1 cellular context compared by ENCODE assay signal in the genomic region with DNA sequence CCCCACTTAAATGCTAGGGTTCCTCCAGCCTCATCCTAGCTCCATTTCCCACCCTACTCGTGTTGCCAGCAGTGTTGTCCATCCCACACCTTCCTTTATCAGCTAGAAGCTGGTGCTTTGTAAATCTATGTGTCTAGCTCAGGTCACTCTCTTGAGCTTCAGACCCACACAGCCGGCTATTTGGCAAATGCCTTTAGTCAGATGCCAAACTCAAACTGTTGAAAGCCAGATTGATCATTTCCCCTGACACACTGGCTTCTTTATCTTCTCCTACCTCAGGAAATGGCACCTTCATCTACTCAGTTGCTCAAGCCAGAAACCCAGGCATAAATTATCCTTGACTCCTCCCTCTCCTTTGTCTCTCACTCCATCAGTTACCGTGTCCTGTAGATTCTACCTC.
TF ChIP-seq lines count a peak whose summit lies in the region.

No MANE protein-coding gene starts in this region.

TF ChIP-seq in GM23338, 12 proteins besides CTCF, POLR2A, EP300 and RAD21:
- TF ChIP-seq, protein P1, sequence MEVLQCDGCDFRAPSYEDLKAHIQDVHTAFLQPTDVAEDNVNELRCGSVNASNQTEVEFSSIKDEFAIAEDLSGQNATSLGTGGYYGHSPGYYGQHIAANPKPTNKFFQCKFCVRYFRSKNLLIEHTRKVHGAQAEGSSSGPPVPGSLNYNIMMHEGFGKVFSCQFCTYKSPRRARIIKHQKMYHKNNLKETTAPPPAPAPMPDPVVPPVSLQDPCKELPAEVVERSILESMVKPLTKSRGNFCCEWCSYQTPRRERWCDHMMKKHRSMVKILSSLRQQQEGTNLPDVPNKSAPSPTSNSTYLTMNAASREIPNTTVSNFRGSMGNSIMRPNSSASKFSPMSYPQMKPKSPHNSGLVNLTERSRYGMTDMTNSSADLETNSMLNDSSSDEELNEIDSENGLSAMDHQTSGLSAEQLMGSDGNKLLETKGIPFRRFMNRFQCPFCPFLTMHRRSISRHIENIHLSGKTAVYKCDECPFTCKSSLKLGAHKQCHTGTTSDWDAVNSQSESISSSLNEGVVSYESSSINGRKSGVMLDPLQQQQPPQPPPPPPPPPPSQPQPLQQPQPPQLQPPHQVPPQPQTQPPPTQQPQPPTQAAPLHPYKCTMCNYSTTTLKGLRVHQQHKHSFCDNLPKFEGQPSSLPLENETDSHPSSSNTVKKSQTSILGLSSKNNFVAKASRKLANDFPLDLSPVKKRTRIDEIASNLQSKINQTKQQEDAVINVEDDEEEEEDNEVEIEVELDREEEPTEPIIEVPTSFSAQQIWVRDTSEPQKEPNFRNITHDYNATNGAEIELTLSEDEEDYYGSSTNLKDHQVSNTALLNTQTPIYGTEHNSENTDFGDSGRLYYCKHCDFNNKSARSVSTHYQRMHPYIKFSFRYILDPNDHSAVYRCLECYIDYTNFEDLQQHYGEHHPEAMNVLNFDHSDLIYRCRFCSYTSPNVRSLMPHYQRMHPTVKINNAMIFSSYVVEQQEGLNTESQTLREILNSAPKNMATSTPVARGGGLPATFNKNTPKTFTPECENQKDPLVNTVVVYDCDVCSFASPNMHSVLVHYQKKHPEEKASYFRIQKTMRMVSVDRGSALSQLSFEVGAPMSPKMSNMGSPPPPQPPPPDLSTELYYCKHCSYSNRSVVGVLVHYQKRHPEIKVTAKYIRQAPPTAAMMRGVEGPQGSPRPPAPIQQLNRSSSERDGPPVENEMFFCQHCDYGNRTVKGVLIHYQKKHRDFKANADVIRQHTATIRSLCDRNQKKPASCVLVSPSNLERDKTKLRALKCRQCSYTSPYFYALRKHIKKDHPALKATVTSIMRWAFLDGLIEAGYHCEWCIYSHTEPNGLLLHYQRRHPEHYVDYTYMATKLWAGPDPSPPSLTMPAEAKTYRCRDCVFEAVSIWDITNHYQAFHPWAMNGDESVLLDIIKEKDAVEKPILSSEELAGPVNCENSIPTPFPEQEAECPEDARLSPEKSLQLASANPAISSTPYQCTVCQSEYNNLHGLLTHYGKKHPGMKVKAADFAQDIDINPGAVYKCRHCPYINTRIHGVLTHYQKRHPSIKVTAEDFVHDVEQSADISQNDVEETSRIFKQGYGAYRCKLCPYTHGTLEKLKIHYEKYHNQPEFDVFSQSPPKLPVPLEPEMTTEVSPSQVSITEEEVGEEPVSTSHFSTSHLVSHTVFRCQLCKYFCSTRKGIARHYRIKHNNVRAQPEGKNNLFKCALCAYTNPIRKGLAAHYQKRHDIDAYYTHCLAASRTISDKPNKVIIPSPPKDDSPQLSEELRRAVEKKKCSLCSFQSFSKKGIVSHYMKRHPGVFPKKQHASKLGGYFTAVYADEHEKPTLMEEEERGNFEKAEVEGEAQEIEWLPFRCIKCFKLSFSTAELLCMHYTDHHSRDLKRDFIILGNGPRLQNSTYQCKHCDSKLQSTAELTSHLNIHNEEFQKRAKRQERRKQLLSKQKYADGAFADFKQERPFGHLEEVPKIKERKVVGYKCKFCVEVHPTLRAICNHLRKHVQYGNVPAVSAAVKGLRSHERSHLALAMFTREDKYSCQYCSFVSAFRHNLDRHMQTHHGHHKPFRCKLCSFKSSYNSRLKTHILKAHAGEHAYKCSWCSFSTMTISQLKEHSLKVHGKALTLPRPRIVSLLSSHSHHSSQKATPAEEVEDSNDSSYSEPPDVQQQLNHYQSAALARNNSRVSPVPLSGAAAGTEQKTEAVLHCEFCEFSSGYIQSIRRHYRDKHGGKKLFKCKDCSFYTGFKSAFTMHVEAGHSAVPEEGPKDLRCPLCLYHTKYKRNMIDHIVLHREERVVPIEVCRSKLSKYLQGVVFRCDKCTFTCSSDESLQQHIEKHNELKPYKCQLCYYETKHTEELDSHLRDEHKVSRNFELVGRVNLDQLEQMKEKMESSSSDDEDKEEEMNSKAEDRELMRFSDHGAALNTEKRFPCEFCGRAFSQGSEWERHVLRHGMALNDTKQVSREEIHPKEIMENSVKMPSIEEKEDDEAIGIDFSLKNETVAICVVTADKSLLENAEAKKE (CRISPR knock-in tag; IDR thresholded peaks at IDR 0.05) = no peak
- TF ChIP-seq REST (IDR thresholded peaks at IDR 0.05; ENCODE audit: unreplicated experiment) = no peak
- no peak for TF ChIP-seq ZNF114 (CRISPR knock-in tag; IDR thresholded peaks at IDR 0.05)
- TF ChIP-seq STAT1 (IDR thresholded peaks at IDR 0.05; ENCODE audit: unreplicated experiment) = no peak
